ENCODE assay signal across 23 cellular contexts in genomic region chr16:51968756-51969155, GRCh38.
"Had no signal": no experiment of that assay in that cellular context is flagged by ENCODE, and none has a peak within 500 bp of the region (broad histone marks: within the 10 kb centered on the region; RNA-seq: fewer than 3 reads in every experiment).

No MANE protein-coding gene starts in this region.

- H3K4me1 ChIP-seq: adrenal gland, breast epithelium, esophagus squamous epithelium, left ventricle myocardium inferior, prostate gland, suprapubic skin, transverse colon, vagina had no signal

- H3K36me3 Mint-ChIP-seq: activated naive CD4-positive, alpha-beta T cell treated with anti-CD3 and anti-CD28 coated beads, Interleukin-2, amount 50 U/mL, for 24 hours; naive B cell; neural progenitor cell; WTC11 had no signal

- H3K27ac Mint-ChIP-seq: activated CD4-positive, alpha-beta T cell treated with anti-CD3 and anti-CD28 coated beads for 36 hours; activated naive CD4-positive, alpha-beta T cell treated with anti-CD3 and anti-CD28 coated beads, Interleukin-2, amount 50 U/mL, for 24 hours; dendritic cell treated with granulocyte-macrophage colony-stimulating factor and Interleukin-4, amounts not matched to agents 40 ng/mL and 50 ng/mL, for 4 days; naive B cell; neural progenitor cell; stimulated activated naive CD8-positive, alpha-beta T cell treated with anti-CD3 and anti-CD28 coated beads, Interleukin-15, amount 100 ng/mL, for 72 hours had no signal

- H3K4me3 ChIP-seq: adrenal gland, breast epithelium, esophagus squamous epithelium, left ventricle myocardium inferior, neural progenitor cell, prostate gland, suprapubic skin, transverse colon, vagina had no signal

- H3K4me3 Mint-ChIP-seq: activated CD4-positive, alpha-beta T cell treated with anti-CD3 and anti-CD28 coated beads for 36 hours; activated naive CD4-positive, alpha-beta T cell treated with anti-CD3 and anti-CD28 coated beads, Interleukin-2, amount 50 U/mL, for 24 hours; dendritic cell treated with granulocyte-macrophage colony-stimulating factor and Interleukin-4, amounts not matched to agents 40 ng/mL and 50 ng/mL, for 4 days; naive B cell; neural progenitor cell; stimulated activated naive CD8-positive, alpha-beta T cell treated with anti-CD3 and anti-CD28 coated beads, Interleukin-15, amount 100 ng/mL, for 72 hours; WTC11 had no signal

- H2AFZ ChIP-seq: neural progenitor cell had no signal

- H3K4me1 Mint-ChIP-seq: activated CD4-positive, alpha-beta T cell treated with anti-CD3 and anti-CD28 coated beads for 36 hours; activated naive CD4-positive, alpha-beta T cell treated with anti-CD3 and anti-CD28 coated beads, Interleukin-2, amount 50 U/mL, for 24 hours; naive B cell; stimulated activated naive CD8-positive, alpha-beta T cell treated with anti-CD3 and anti-CD28 coated beads, Interleukin-15, amount 100 ng/mL, for 72 hours had no signal

- H3K27ac ChIP-seq: adrenal gland, breast epithelium, esophagus squamous epithelium, left ventricle myocardium inferior, neural progenitor cell, prostate gland, suprapubic skin, vagina had no signal

- H3K27me3 Mint-ChIP-seq: activated CD4-positive, alpha-beta T cell treated with anti-CD3 and anti-CD28 coated beads for 36 hours; activated naive CD4-positive, alpha-beta T cell treated with anti-CD3 and anti-CD28 coated beads, Interleukin-2, amount 50 U/mL, for 24 hours; dendritic cell treated with granulocyte-macrophage colony-stimulating factor and Interleukin-4, amounts not matched to agents 40 ng/mL and 50 ng/mL, for 4 days; naive B cell; stimulated activated naive CD8-positive, alpha-beta T cell treated with anti-CD3 and anti-CD28 coated beads, Interleukin-15, amount 100 ng/mL, for 72 hours had no signal

- H3K9me3 ChIP-seq: adrenal gland, breast epithelium, esophagus squamous epithelium, left ventricle myocardium inferior, prostate gland, suprapubic skin, transverse colon, vagina had no signal

- H3K9me3 Mint-ChIP-seq: dendritic cell treated with granulocyte-macrophage colony-stimulating factor and Interleukin-4, amounts not matched to agents 40 ng/mL and 50 ng/mL, for 4 days; neural progenitor cell had no signal

- ATAC-seq: activated CD4-positive, alpha-beta T cell treated with anti-CD3 and anti-CD28 coated beads for 36 hours; right cardiac atrium; stimulated activated naive CD8-positive, alpha-beta T cell treated with anti-CD3 and anti-CD28 coated beads, Interleukin-15, amount 100 ng/mL, for 72 hours; WTC11 had no signal

- DNase-seq: activated CD4-positive, alpha-beta T cell treated with anti-CD3 and anti-CD28 coated beads for 36 hours; activated CD4-positive, alpha-beta T cell treated with anti-CD3 and anti-CD28 coated beads, Interleukin-2, amount 50 U/mL, for 48 hours; activated gamma-delta T cell; adrenal gland; cerebellar nuclear complex; effector memory CD4-positive, alpha-beta T cell; esophagus squamous epithelium; left ventricle myocardium inferior; naive B cell; right cardiac atrium; small intestine; stimulated activated CD4-positive, alpha-beta T cell treated with anti-CD3 and anti-CD28 coated beads, Interleukin-15, amount 100 ng/mL, for 24 hours; stimulated activated CD4-positive, alpha-beta T cell treated with anti-CD3 and anti-CD28 coated beads, Interleukin-2, amount 100 ng/mL, for 48 hours; stimulated activated naive CD8-positive, alpha-beta T cell treated with anti-CD3 and anti-CD28 coated beads, Interleukin-15, amount 100 ng/mL, for 72 hours; transverse colon had no signal

- H3K9ac ChIP-seq: neural progenitor cell had no signal

- H3K4me2 ChIP-seq: neural progenitor cell had no signal

- H3K27me3 ChIP-seq: adrenal gland, esophagus squamous epithelium, neural progenitor cell, suprapubic skin, transverse colon, vagina had no signal

- H3K36me3 ChIP-seq: adrenal gland, breast epithelium, esophagus squamous epithelium, left ventricle myocardium inferior, neural progenitor cell, prostate gland, suprapubic skin, transverse colon, vagina had no signal
